In the genomic region with DNA sequence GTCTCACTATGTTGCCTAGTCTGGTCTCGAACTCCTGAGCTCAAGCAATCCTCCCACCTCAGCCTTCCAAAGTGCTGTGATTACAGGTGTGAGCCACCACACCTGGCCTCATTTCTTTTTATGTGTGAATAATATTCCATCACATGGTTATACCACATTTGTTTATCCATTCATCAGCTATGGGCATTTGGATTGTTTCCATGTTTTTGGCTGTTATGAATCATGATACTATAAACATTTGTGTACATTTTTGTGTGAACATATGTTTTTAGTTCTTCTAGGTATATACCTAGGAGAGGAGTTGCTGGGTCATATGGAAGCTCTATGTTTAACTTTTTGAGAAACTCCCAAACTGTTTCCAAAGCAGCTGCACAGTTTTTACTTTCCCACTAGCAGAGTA, we compare ENCODE assay signal across 20 cellular contexts. TPM values are rescaled to one million over a fixed set of nuclear protein-coding genes. Genes with fewer than 3 reads are reported as not detected.
DNase-seq lines count a peak whose midpoint lies in the region; ATAC-seq and TF ChIP-seq lines count a peak whose summit lies in the region.
"Had no signal": no experiment of that assay in that cellular context is flagged by ENCODE, and none has a peak within 500 bp of the region (broad histone marks: within the 10 kb centered on the region; RNA-seq: fewer than 3 reads in every experiment).

No MANE protein-coding gene starts in this region.

- intact Hi-C loops in Right ventricle myocardium superior (cut with DNase I): no loop called here

- H3K9me3 Mint-ChIP-seq in stimulated activated memory B cell treated with anti-CD40 and anti-IgM and Interleukin-4, amounts not matched to agents 10 μg/mL and 1 μg/mL and 100 μg/mL, for 72 hours: no peaks in the 10 kb centered on the region
- H3K9me3 Mint-ChIP-seq: CD14-positive monocyte; CD4-positive, alpha-beta T cell; CD8-positive, alpha-beta memory T cell had no signal

- H3K27ac Mint-ChIP-seq in stimulated activated memory B cell treated with anti-CD40 and anti-IgM and Interleukin-4, amounts not matched to agents 10 μg/mL and 1 μg/mL and 100 μg/mL, for 72 hours: no peak overlapping the region
- H3K27ac Mint-ChIP-seq: CD14-positive monocyte; CD4-positive, alpha-beta T cell; CD8-positive, alpha-beta memory T cell had no signal

- no peak overlapping the region for H3K4me3 ChIP-seq in fibroblast of villous mesenchyme (ENCODE audit: low read depth, low read length)
- H3K4me3 ChIP-seq: A549; BLaER1 treated with 17β-estradiol and CSF1 and Interleukin-3, amounts not matched to agents 10 nM and 100 nM; GM23248 had no signal

- no peak overlapping the region for H3K4me3 Mint-ChIP-seq in stimulated activated memory B cell treated with anti-CD40 and anti-IgM and Interleukin-4, amounts not matched to agents 10 μg/mL and 1 μg/mL and 100 μg/mL, for 72 hours
- H3K4me3 Mint-ChIP-seq: CD14-positive monocyte; CD4-positive, alpha-beta T cell; CD8-positive, alpha-beta memory T cell had no signal

- no peaks in the 10 kb centered on the region for H3K4me1 Mint-ChIP-seq in stimulated activated memory B cell treated with anti-CD40 and anti-IgM and Interleukin-4, amounts not matched to agents 10 μg/mL and 1 μg/mL and 100 μg/mL, for 72 hours

- ATAC-seq in GM18909 (IDR thresholded peaks at IDR 0.05; ENCODE audit: poor library complexity, unreplicated experiment) (no peak), Right ventricle myocardium superior (ENCODE audit: poor library complexity) (no peak)
- no peak for ATAC-seq in stimulated activated memory B cell treated with anti-CD40 and anti-IgM and Interleukin-4, amounts not matched to agents 10 μg/mL and 1 μg/mL and 100 μg/mL, for 72 hours
- ATAC-seq: A549, HCT116 had no signal

- no peak for TF ChIP-seq CTCF in fibroblast of villous mesenchyme (IDR thresholded peaks at IDR 0.05; ENCODE audit: insufficient read depth, low read depth, low read length)

- no peaks in the 10 kb centered on the region for H3K27me3 Mint-ChIP-seq in stimulated activated memory B cell treated with anti-CD40 and anti-IgM and Interleukin-4, amounts not matched to agents 10 μg/mL and 1 μg/mL and 100 μg/mL, for 72 hours
- H3K27me3 Mint-ChIP-seq: CD4-positive, alpha-beta T cell; CD8-positive, alpha-beta memory T cell had no signal

- H3K36me3 Mint-ChIP-seq in stimulated activated memory B cell treated with anti-CD40 and anti-IgM and Interleukin-4, amounts not matched to agents 10 μg/mL and 1 μg/mL and 100 μg/mL, for 72 hours: no peaks in the 10 kb centered on the region

- peak; percentile 59 for DNase-seq in ELR (ENCODE audit: low read depth)
- peak; percentile 39 for DNase-seq in HCEC 1CT
- peak; percentile 41 for DNase-seq in fibroblast of villous mesenchyme (ENCODE audit: low read depth)
- no peak for DNase-seq in Right ventricle myocardium superior
- DNase-seq: 8988T; ACHN; AML-193; BE2C; CD4-positive, alpha-beta T cell; CD8-positive, alpha-beta memory T cell; DMS53; DMS79 treated with DMSO at 0.1 percent for 48 hours; GM23248; H7 had no signal

RNA-seq across cellular contexts. Expression of a gene that starts 24.4 kb away (rescaled TPM):
- 29.3 and 62.2 TPM in 2 replicates for total RNA-seq in fibroblast of villous mesenchyme
- total RNA-seq in Right ventricle myocardium superior: 49.6 TPM

RNA-seq across cellular contexts. Expression of a gene that starts 24.6 kb away (rescaled TPM):
- total RNA-seq in fibroblast of villous mesenchyme (0.32 and 2.6 TPM in 2 replicates), Right ventricle myocardium superior (1.0 TPM)
- total RNA-seq: CD4-positive, alpha-beta T cell had no signal
